ENCODE assay signal across 24 cellular contexts in the genomic region with DNA sequence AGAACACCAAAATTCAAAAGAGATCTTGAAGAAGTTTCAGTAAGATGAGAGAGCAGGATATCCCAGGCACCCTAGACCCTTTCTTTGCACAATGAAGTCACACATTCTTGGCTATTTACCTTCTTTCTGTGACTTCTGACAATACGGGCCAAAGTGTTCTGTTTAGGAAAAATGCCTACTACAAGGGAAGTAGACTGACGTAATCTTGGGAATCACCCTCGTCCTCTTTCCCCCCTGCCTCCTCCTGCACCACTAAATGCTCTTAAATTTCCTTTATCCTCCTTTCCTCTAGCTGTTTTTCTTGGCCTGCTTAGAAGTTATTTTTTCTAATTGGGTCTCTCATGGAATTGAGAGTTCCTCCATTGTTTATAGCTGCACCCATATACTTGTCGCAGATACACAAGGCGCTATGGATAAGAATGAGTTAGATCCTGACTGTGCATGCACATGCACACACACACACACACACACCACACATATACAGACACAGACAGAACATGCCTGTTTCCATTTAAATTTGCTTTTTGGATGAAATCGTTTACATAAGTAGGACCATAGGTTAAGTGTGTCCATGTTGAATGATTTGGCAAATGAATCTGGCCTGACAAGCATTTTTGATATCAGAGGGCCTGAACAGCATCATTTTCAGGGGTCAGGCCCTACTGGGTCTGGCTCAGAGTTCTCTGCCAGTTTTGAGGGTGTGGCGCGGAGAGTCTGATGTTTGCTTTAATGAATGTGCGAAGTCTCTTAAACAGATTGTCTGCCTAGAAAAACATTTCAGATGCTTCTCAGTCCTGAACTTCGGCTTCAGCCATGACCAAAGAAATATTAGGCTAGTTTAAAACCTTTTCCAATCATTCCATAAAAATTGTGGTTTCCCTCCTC.
DNase-seq lines count a peak whose midpoint lies in the region; ATAC-seq and TF ChIP-seq lines count a peak whose summit lies in the region.
"Had no signal": no experiment of that assay in that cellular context is flagged by ENCODE, and none has a peak within 500 bp of the region (broad histone marks: within the 10 kb centered on the region; RNA-seq: fewer than 3 reads in every experiment).

No MANE protein-coding gene starts in this region.

- peak overlapping the region; percentile 56 for H3K27ac ChIP-seq in brain microvascular endothelial cell
- peak overlapping the region in 4 of 10 donors; percentile 4 to 31 (median 14) for H3K27ac ChIP-seq in heart right ventricle
- H3K27ac ChIP-seq: adrenal gland had no signal

- WGBS in heart right ventricle, 2 donors, result 60 to 66% methylated on average over 10 of the region's 10 CpGs

- H3K9me3 ChIP-seq in heart right ventricle, result no peaks in the 10 kb centered on the region
- H3K9me3 ChIP-seq: adrenal gland, gastroesophageal sphincter had no signal

- H3K36me3 ChIP-seq in brain microvascular endothelial cell (replicated peaks), result no peaks in the 10 kb centered on the region
- no peaks in the 10 kb centered on the region for H3K36me3 ChIP-seq in heart right ventricle
- H3K36me3 ChIP-seq: adrenal gland, gastroesophageal sphincter had no signal

- no peaks in the 10 kb centered on the region for H3K27me3 ChIP-seq in brain microvascular endothelial cell (replicated peaks)
- H3K27me3 ChIP-seq in heart right ventricle, result no peaks in the 10 kb centered on the region
- H3K27me3 ChIP-seq: adrenal gland, gastroesophageal sphincter had no signal

- peaks cover 0 to 17% (median 5%) of the 10 kb centered on the region in 9 donors for H3K4me1 ChIP-seq in heart right ventricle
- H3K4me1 ChIP-seq: adrenal gland, gastroesophageal sphincter had no signal

- peak in 6 of 8 donors; percentile 44 to 81 (median 67) for ATAC-seq in heart right ventricle
- ATAC-seq in sciatic nerve, result peak; percentile 49
- no peak for ATAC-seq in GM21526 (IDR thresholded peaks at IDR 0.05; ENCODE audit: low FRiP score, unreplicated experiment)
- no peak for ATAC-seq in GM18498 (IDR thresholded peaks at IDR 0.05; ENCODE audit: unreplicated experiment)
- ATAC-seq: activated CD8-positive, alpha-beta T cell treated with anti-CD3 and anti-CD28 coated beads, Interleukin-2, amount 10 ng/mL, durations not matched to agents 7 days and 5 days; gastroesophageal sphincter had no signal

- peak; percentile 40 for DNase-seq in EL
- DNase-seq in brain microvascular endothelial cell, result peak; percentile 37
- DNase-seq in heart right ventricle, result no peak
- no peak for DNase-seq in sciatic nerve (ENCODE audit: low spot score)
- no peak for DNase-seq in COLO668 (lab: John Stamatoyannopoulos, UW; ENCODE audit: unreplicated experiment)
- DNase-seq: activated CD4-positive, alpha-beta T cell treated with anti-CD3 and anti-CD28 coated beads for 1 hour; activated CD8-positive, alpha-beta T cell treated with anti-CD3 and anti-CD28 coated beads, Interleukin-2, amount 10 ng/mL, durations not matched to agents 7 days and 5 days; activated gamma-delta T cell treated with Interleukin-2 at 50 U/mL for 16 hours; adrenal gland; AML-193; CD8-positive, alpha-beta memory T cell; central memory CD4-positive, alpha-beta T cell; effector CD8-positive, alpha-beta T cell; Kasumi-1; naive B cell; NCI-H1930; NCI-H2227 treated with DMSO at 0.1 percent for 48 hours; posterior cingulate gyrus; SHP77 treated with DMSO at 0.1 percent for 48 hours; substantia nigra; T-helper 1 cell had no signal

- intact Hi-C loops in heart right ventricle (cut with DNase I) (no loop called here), sciatic nerve (cut with DNase I) (no loop called here)

- H3K4me3 ChIP-seq in brain microvascular endothelial cell (ENCODE audit: low read depth, low read length) (no peak overlapping the region), heart right ventricle (no peak overlapping the region)
- H3K4me3 ChIP-seq: adrenal gland, gastroesophageal sphincter had no signal

- no peak for TF ChIP-seq CTCF in brain microvascular endothelial cell (IDR thresholded peaks at IDR 0.05; ENCODE audit: low read depth, low read length, missing control alignments)
- TF ChIP-seq CTCF in heart right ventricle (IDR thresholded peaks at IDR 0.05), result no peak

- in situ Hi-C loops in brain microvascular endothelial cell (cut with HindIII; ENCODE audit: low pct_ligation_motif_present, low sequenced_read_pairs), result no loop called here

Comparison
In these comparisons a context has a peak if more than half of its experiments do, and no peak if none do; other contexts are left out.
1. DNase-seq: peak in EL (single experiment) and brain microvascular endothelial cell (single experiment); none in heart right ventricle (0 of 2), sciatic nerve (single experiment) and COLO668 (single experiment).
2. ATAC-seq: peak in heart right ventricle (6 of 8) and sciatic nerve (single experiment); none in GM21526 (single experiment) and GM18498 (single experiment).